In genomic region chr2:107407974-107408373, GRCh38 we compare ENCODE assay signal across 35 cellular contexts.
"Had no signal": no experiment of that assay in that cellular context is flagged by ENCODE, and none has a peak within 500 bp of the region (broad histone marks: within the 10 kb centered on the region; RNA-seq: fewer than 3 reads in every experiment).

No MANE protein-coding gene starts in this region.

- H3K9me3 Mint-ChIP-seq: activated CD4-positive, alpha-beta memory T cell treated with anti-CD3 and anti-CD28 coated beads for 36 hours; activated CD4-positive, alpha-beta T cell treated with anti-CD3 and anti-CD28 coated beads, Interleukin-2, amount 10 ng/mL, durations not matched to agents 24 days and 14 days; activated CD8-positive, alpha-beta T cell treated with anti-CD3 and anti-CD28 coated beads for 36 hours; activated T-cell treated with anti-CD3 and anti-CD28 coated beads, Interleukin-2, amount 50 U/mL, for 4 hours; activated T-helper 1 cell treated with anti-CD3 and anti-CD28 coated beads, Interleukin-12 subunit alpha, Interleukin-12 subunit beta, Interleukin-2, Interleukin-4 antibody, amounts not matched to agents 30 ng/mL and 10 ng/mL and 1 ng/mL, durations not matched to agents 14 hours and 24 hours and 36 hours; activated T-helper 17 cell treated with anti-CD3 and anti-CD28 coated beads, Interleukin-2, amount 50 U/mL, for 72 hours; T-helper 1 cell treated with Interleukin-12 subunit alpha and Interleukin-12 subunit beta and Interleukin-4 antibody, amounts not matched to agents 30 μg/mL and 1 μg/mL, for 36 hours; T-helper 2 cell treated with Interferon-gamma antibody and Interleukin-4, amounts not matched to agents 5 μg/mL and 100 μg/mL, for 36 hours had no signal

- H3K4me1 ChIP-seq: adrenal gland, body of pancreas, breast epithelium had no signal

- H3K27me3 Mint-ChIP-seq: activated B cell treated with CpG ODN at 0.5 μM for 24 hours; activated CD4-positive, alpha-beta memory T cell treated with anti-CD3 and anti-CD28 coated beads for 36 hours; activated CD4-positive, alpha-beta T cell treated with anti-CD3 and anti-CD28 coated beads, Interleukin-2, amount 10 ng/mL, durations not matched to agents 24 days and 14 days; activated CD8-positive, alpha-beta T cell treated with anti-CD3 and anti-CD28 coated beads for 36 hours; activated naive CD8-positive, alpha-beta T cell treated with anti-CD3 and anti-CD28 coated beads for 36 hours; activated T-helper 17 cell treated with anti-CD3 and anti-CD28 coated beads, Interleukin-2, amount 50 U/mL, for 72 hours; central memory CD8-positive, alpha-beta T cell had no signal

- H3K9me3 ChIP-seq: adrenal gland, body of pancreas, breast epithelium had no signal

- DNase-seq: activated B cell treated with CpG ODN at 0.5 μM for 24 hours; activated CD4-positive, alpha-beta memory T cell treated with anti-CD3 and anti-CD28 coated beads for 36 hours; activated CD4-positive, alpha-beta T cell treated with anti-CD3 and anti-CD28 coated beads for 4 hours; activated CD4-positive, alpha-beta T cell treated with anti-CD3 and anti-CD28 coated beads, Interleukin-2, amount 10 ng/mL, durations not matched to agents 24 days and 14 days; activated CD4-positive, alpha-beta T cell treated with anti-CD3 and anti-CD28 coated beads, Interleukin-2, amount 50 U/mL, for 1 hour; activated CD4-positive, alpha-beta T cell treated with anti-CD3 and anti-CD28 coated beads, Interleukin-2, amount 50 U/mL, for 4 hours; activated CD4-positive, CD25-positive, alpha-beta regulatory T cell treated with anti-CD3 and anti-CD28 coated beads, Interleukin-2, amount 50 U/mL, for 72 hours; activated CD8-positive, alpha-beta memory T cell treated with anti-CD3 and anti-CD28 coated beads, Interleukin-2, amount 50 U/mL, for 4 hours; activated CD8-positive, alpha-beta T cell treated with anti-CD3 and anti-CD28 coated beads for 36 hours; activated effector memory CD4-positive, alpha-beta T cell treated with anti-CD3 and anti-CD28 coated beads, Interleukin-2, amount 50 U/mL, for 16 hours; activated gamma-delta T cell treated with Interleukin-2 at 50 U/mL for 16 hours; activated naive CD4-positive, alpha-beta T cell; activated naive CD4-positive, alpha-beta T cell treated with anti-CD3 and anti-CD28 coated beads for 36 hours; activated naive CD4-positive, alpha-beta T cell treated with anti-CD3 and anti-CD28 coated beads, Interleukin-2, amount 50 U/mL, for 16 hours; activated naive CD8-positive, alpha-beta T cell treated with anti-CD3 and anti-CD28 coated beads for 36 hours; activated T-cell treated with anti-CD3 and anti-CD28 coated beads for 4 hours; activated T-cell treated with anti-CD3 and anti-CD28 coated beads, Interleukin-2, amount 50 U/mL, for 1 hour; activated T-cell treated with anti-CD3 and anti-CD28 coated beads, Interleukin-2, amount 50 U/mL, for 4 hours; activated T-cell treated with anti-CD3 and anti-CD28 coated beads, Interleukin-2, amount 50 U/mL, for 72 hours; adrenal gland; amniotic stem cell; aorta; body of pancreas; brain microvascular endothelial cell; T-helper 1 cell; T-helper 2 cell; T-helper 9 cell had no signal

- H3K4me3 ChIP-seq: adrenal gland, body of pancreas, breast epithelium had no signal

- H3K36me3 ChIP-seq: adrenal gland, brain microvascular endothelial cell, breast epithelium had no signal

- ATAC-seq: activated CD8-positive, alpha-beta T cell treated with anti-CD3 and anti-CD28 coated beads for 36 hours; activated naive CD4-positive, alpha-beta T cell treated with anti-CD3 and anti-CD28 coated beads, Interleukin-2, amount 50 U/mL, for 72 hours; activated T-cell treated with anti-CD3 and anti-CD28 coated beads, Interleukin-2, amount 50 U/mL, for 4 hours; activated T-cell treated with anti-CD3 and anti-CD28 coated beads, Interleukin-2, amount 50 U/mL, for 72 hours; activated T-helper 17 cell treated with anti-CD3 and anti-CD28 coated beads, Interleukin-2, amount 50 U/mL, for 72 hours; body of pancreas had no signal

- H3K4me1 Mint-ChIP-seq: activated B cell treated with CpG ODN at 0.5 μM for 24 hours; activated CD4-positive, alpha-beta T cell treated with anti-CD3 and anti-CD28 coated beads, Interleukin-2, amount 10 ng/mL, durations not matched to agents 24 days and 14 days; activated naive CD8-positive, alpha-beta T cell treated with anti-CD3 and anti-CD28 coated beads for 36 hours; activated T-helper 17 cell treated with anti-CD3 and anti-CD28 coated beads, Interleukin-2, amount 50 U/mL, for 72 hours; central memory CD8-positive, alpha-beta T cell had no signal

- H3K4me3 Mint-ChIP-seq: activated B cell treated with CpG ODN at 0.5 μM for 24 hours; activated CD4-positive, alpha-beta memory T cell treated with anti-CD3 and anti-CD28 coated beads for 36 hours; activated CD4-positive, alpha-beta T cell treated with anti-CD3 and anti-CD28 coated beads, Interleukin-2, amount 10 ng/mL, durations not matched to agents 24 days and 14 days; activated CD8-positive, alpha-beta T cell treated with anti-CD3 and anti-CD28 coated beads for 36 hours; activated naive CD4-positive, alpha-beta T cell treated with anti-CD3 and anti-CD28 coated beads for 36 hours; activated naive CD8-positive, alpha-beta T cell treated with anti-CD3 and anti-CD28 coated beads for 36 hours; activated T-cell treated with anti-CD3 and anti-CD28 coated beads, Interleukin-2, amount 50 U/mL, for 4 hours; activated T-cell treated with anti-CD3 and anti-CD28 coated beads, Interleukin-2, amount 50 U/mL, for 72 hours; activated T-helper 1 cell treated with anti-CD3 and anti-CD28 coated beads, Interleukin-12 subunit alpha, Interleukin-12 subunit beta, Interleukin-2, Interleukin-4 antibody, amounts not matched to agents 30 ng/mL and 10 ng/mL and 1 ng/mL, durations not matched to agents 14 hours and 24 hours and 36 hours; activated T-helper 17 cell treated with anti-CD3 and anti-CD28 coated beads, Interleukin-2, amount 50 U/mL, for 72 hours; central memory CD8-positive, alpha-beta T cell; T-helper 1 cell treated with Interleukin-12 subunit alpha and Interleukin-12 subunit beta and Interleukin-4 antibody, amounts not matched to agents 30 μg/mL and 1 μg/mL, for 36 hours; T-helper 2 cell treated with Interferon-gamma antibody and Interleukin-4, amounts not matched to agents 5 μg/mL and 100 μg/mL, for 36 hours had no signal

- H3K27me3 ChIP-seq: adrenal gland, body of pancreas, brain microvascular endothelial cell, breast epithelium had no signal

- H3K27ac ChIP-seq: body of pancreas, brain microvascular endothelial cell, breast epithelium, VCaP had no signal

- H3K27ac Mint-ChIP-seq: activated B cell treated with CpG ODN at 0.5 μM for 24 hours; activated CD4-positive, alpha-beta memory T cell treated with anti-CD3 and anti-CD28 coated beads for 36 hours; activated CD4-positive, alpha-beta T cell treated with anti-CD3 and anti-CD28 coated beads, Interleukin-2, amount 10 ng/mL, durations not matched to agents 24 days and 14 days; activated CD8-positive, alpha-beta T cell treated with anti-CD3 and anti-CD28 coated beads for 36 hours; activated naive CD4-positive, alpha-beta T cell treated with anti-CD3 and anti-CD28 coated beads for 36 hours; activated naive CD4-positive, alpha-beta T cell treated with anti-CD3 and anti-CD28 coated beads, Interleukin-2, amount 50 U/mL, for 72 hours; activated naive CD8-positive, alpha-beta T cell treated with anti-CD3 and anti-CD28 coated beads for 36 hours; activated T-cell treated with anti-CD3 and anti-CD28 coated beads, Interleukin-2, amount 50 U/mL, for 72 hours; activated T-helper 17 cell treated with anti-CD3 and anti-CD28 coated beads, Interleukin-2, amount 50 U/mL, for 72 hours; T-helper 1 cell treated with Interleukin-12 subunit alpha and Interleukin-12 subunit beta and Interleukin-4 antibody, amounts not matched to agents 30 μg/mL and 1 μg/mL, for 36 hours; T-helper 2 cell treated with Interferon-gamma antibody and Interleukin-4, amounts not matched to agents 5 μg/mL and 100 μg/mL, for 36 hours had no signal

- H3K36me3 Mint-ChIP-seq: activated CD4-positive, alpha-beta memory T cell treated with anti-CD3 and anti-CD28 coated beads for 36 hours; activated naive CD4-positive, alpha-beta T cell treated with anti-CD3 and anti-CD28 coated beads, Interleukin-2, amount 50 U/mL, for 72 hours; activated naive CD8-positive, alpha-beta T cell treated with anti-CD3 and anti-CD28 coated beads for 36 hours had no signal
